Comparison of ENCODE assay signal across 1 cellular context in the genomic region with DNA sequence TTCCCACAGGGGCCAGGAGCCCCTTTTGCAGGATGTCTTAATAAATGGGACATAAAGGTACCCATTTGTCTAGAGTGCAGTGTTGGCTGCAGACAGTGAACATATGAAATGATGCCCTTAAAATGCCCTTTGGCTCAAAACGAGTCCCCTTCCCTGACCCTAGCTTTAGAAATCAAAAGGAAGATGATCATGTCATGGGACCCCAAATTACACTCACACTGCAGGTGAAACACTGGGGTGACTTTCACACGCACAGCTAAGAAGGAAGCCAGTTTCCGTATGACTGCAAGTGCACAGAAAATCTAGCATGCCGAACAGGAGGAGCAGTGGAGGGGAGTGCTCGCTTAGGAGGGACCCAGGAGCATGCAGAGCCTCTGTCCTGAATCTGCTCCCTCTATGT.
TF ChIP-seq lines count a peak whose summit lies in the region.

No MANE protein-coding gene starts in this region.

TF ChIP-seq in GM12891, 5 proteins besides CTCF, POLR2A, EP300 and RAD21 (continued from another document):
- no peak for TF ChIP-seq PAX5 (IDR thresholded peaks at IDR 0.05; ENCODE audit: insufficient read depth, low read length, severe bottlenecking)
- TF ChIP-seq POU2F2 (IDR thresholded peaks at IDR 0.05; ENCODE audit: low read depth, low read length) = no peak
- no peak for TF ChIP-seq POLR2AphosphoS5 (IDR thresholded peaks at IDR 0.05; ENCODE audit: low read depth, low read length)
TF ChIP-seq in GM12891: peak in this region for 0.
